16 cellular contexts compared by ENCODE assay signal in the genomic region with DNA sequence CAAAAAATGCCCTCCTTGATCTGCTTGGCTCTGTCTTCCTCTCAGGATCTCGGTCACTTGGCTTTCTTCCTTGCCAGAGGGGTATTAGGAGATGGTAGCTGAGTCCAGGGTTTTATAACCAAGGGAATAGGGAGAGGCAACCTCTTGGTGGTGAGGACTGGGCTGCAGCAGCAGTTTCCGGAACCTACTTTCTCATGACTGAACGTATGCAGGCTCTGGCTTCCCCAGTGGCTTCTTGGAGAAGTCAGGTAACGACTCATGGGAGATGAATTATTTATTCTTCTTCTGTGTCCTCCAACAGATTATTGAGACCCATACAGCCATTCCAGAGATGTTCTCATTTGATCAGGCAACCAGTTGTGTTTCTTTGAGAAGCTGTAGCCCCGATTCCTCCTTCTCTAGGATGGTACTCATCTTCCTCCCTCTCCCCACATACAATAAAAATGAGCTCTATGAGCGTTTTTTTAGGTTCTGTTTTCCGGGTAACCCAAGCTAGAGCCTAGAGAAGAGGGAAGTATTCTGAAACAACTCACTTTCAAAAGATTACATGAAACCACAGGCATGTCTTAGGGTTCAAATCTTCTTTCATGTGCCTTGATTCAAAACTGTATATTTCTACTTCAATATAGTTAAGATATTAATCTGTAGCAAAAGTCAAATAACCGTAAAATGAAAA.
"Had no signal": no experiment of that assay in that cellular context is flagged by ENCODE, and none has a peak within 500 bp of the region (broad histone marks: within the 10 kb centered on the region; RNA-seq: fewer than 3 reads in every experiment).

No MANE protein-coding gene starts in this region.

- H3K4me3 Mint-ChIP-seq: activated naive CD8-positive, alpha-beta T cell; activated T-cell treated with anti-CD3 and anti-CD28 coated beads, Interleukin-2, amount 50 U/mL, for 4 hours; endodermal cell; immature natural killer cell; stimulated activated naive CD8-positive, alpha-beta T cell treated with anti-CD3 and anti-CD28 coated beads, Interleukin-15, Interleukin-2, amounts not matched to agents 100 ng/mL and 50 ng/mL, for 24 hours had no signal

- ATAC-seq: activated T-cell treated with anti-CD3 and anti-CD28 coated beads, Interleukin-2, amount 50 U/mL, for 4 hours; lower lobe of right lung had no signal

- DNase-seq: activated CD4-positive, alpha-beta T cell treated with anti-CD3 and anti-CD28 coated beads for 1 hour; activated CD4-positive, alpha-beta T cell treated with anti-CD3 and anti-CD28 coated beads, Interleukin-2, amount 50 U/mL, for 48 hours; activated effector memory CD4-positive, alpha-beta T cell treated with anti-CD3 and anti-CD28 coated beads, Interleukin-2, amount 50 U/mL, for 16 hours; activated T-cell treated with anti-CD3 and anti-CD28 coated beads, Interleukin-2, amount 50 U/mL, for 4 hours; anterior cingulate cortex; endodermal cell; erythroblast; immature natural killer cell; lower lobe of right lung; midbrain; stimulated activated CD4-positive, alpha-beta T cell treated with anti-CD3 and anti-CD28 coated beads, Interleukin-15, amount 100 ng/mL, for 24 hours; stimulated activated CD4-positive, alpha-beta T cell treated with anti-CD3 and anti-CD28 coated beads, Interleukin-4, amount 100 ng/mL, for 24 hours; testis had no signal

- H3K4me3 ChIP-seq: breast epithelium, lower lobe of right lung, testis had no signal

- H3K4me1 Mint-ChIP-seq: endodermal cell, immature natural killer cell had no signal

- H3K27me3 ChIP-seq: breast epithelium, testis had no signal

- H3K36me3 ChIP-seq: breast epithelium, lower lobe of right lung had no signal

- H3K9me3 Mint-ChIP-seq: activated T-cell treated with anti-CD3 and anti-CD28 coated beads, Interleukin-2, amount 50 U/mL, for 4 hours; endodermal cell; immature natural killer cell; stimulated activated naive CD8-positive, alpha-beta T cell treated with anti-CD3 and anti-CD28 coated beads, Interleukin-15, Interleukin-2, amounts not matched to agents 100 ng/mL and 50 ng/mL, for 24 hours had no signal

- H3K4me1 ChIP-seq: breast epithelium had no signal

- H3K27ac Mint-ChIP-seq: activated naive CD8-positive, alpha-beta T cell; endodermal cell; immature natural killer cell; stimulated activated naive CD8-positive, alpha-beta T cell treated with anti-CD3 and anti-CD28 coated beads, Interleukin-15, Interleukin-2, amounts not matched to agents 100 ng/mL and 50 ng/mL, for 24 hours had no signal

- H3K36me3 Mint-ChIP-seq: activated naive CD8-positive, alpha-beta T cell; immature natural killer cell had no signal

- H3K27ac ChIP-seq: breast epithelium, lower lobe of right lung, testis had no signal

- H3K9me3 ChIP-seq: breast epithelium, lower lobe of right lung, testis had no signal
